8 cellular contexts compared by ENCODE assay signal in genomic region chr3:10437272-10437994, GRCh38.
A peak's percentile ranks its signal among the peaks of the same experiment; 100 is the strongest.
DNase-seq lines count a peak whose midpoint lies in the region; ATAC-seq and TF ChIP-seq lines count a peak whose summit lies in the region.

No MANE protein-coding gene starts in this region.

- H3K27ac Mint-ChIP-seq in CD4-positive, alpha-beta memory T cell, result peak overlapping the region in 6 of 7 donors; percentile 10 to 83 (median 75)
- H3K27ac Mint-ChIP-seq in stimulated activated effector memory CD8-positive, alpha-beta T cell treated with anti-CD3 and anti-CD28 coated beads, Interleukin-12 subunit alpha, Interleukin-12 subunit beta, amount 100 ng/mL, for 72 hours, result peak overlapping the region; percentile 79
- no peak overlapping the region for H3K27ac Mint-ChIP-seq in mesothelial cell of epicardium

- no peaks in the 10 kb centered on the region for H3K36me3 Mint-ChIP-seq in CD4-positive, alpha-beta memory T cell
- no peaks in the 10 kb centered on the region for H3K36me3 Mint-ChIP-seq in stimulated activated effector memory CD8-positive, alpha-beta T cell treated with anti-CD3 and anti-CD28 coated beads, Interleukin-12 subunit alpha, Interleukin-12 subunit beta, amount 100 ng/mL, for 72 hours
- no peaks in the 10 kb centered on the region for H3K36me3 Mint-ChIP-seq in mesothelial cell of epicardium

- CTCF ChIA-PET in CD4-positive, alpha-beta memory T cell (lab: Charles Lee; ENCODE audit: partially characterized antibody), result interaction anchor here (0.6 to 2.3 kb wide), 7 partner anchors 10 to 301 kb away, joined by 3 to 9 read pairs (median 3); no protein-coding TSS in a partner anchor

- peak overlapping the region in 6 of 8 donors; percentile 29 to 74 (median 46) for H3K4me3 Mint-ChIP-seq in CD4-positive, alpha-beta memory T cell
- peak overlapping the region; percentile 17 for H3K4me3 Mint-ChIP-seq in stimulated activated effector memory CD8-positive, alpha-beta T cell treated with anti-CD3 and anti-CD28 coated beads, Interleukin-12 subunit alpha, Interleukin-12 subunit beta, amount 100 ng/mL, for 72 hours
- H3K4me3 Mint-ChIP-seq in mesothelial cell of epicardium, result no peak overlapping the region

- H3K4me1 Mint-ChIP-seq in CD4-positive, alpha-beta memory T cell, result peaks cover 6 to 25% (median 21%) of the 10 kb centered on the region in 4 donors
- peaks cover 40% of the 10 kb centered on the region for H3K4me1 Mint-ChIP-seq in stimulated activated effector memory CD8-positive, alpha-beta T cell treated with anti-CD3 and anti-CD28 coated beads, Interleukin-12 subunit alpha, Interleukin-12 subunit beta, amount 100 ng/mL, for 72 hours
- H3K4me1 Mint-ChIP-seq in mesothelial cell of epicardium, result peaks cover 2% of the 10 kb centered on the region

- no peaks in the 10 kb centered on the region for H3K27me3 Mint-ChIP-seq in CD4-positive, alpha-beta memory T cell
- H3K27me3 Mint-ChIP-seq in mesothelial cell of epicardium (ENCODE audit: low read depth), result peaks cover 15% of the 10 kb centered on the region

- peak; percentile 29 to 66 (median 38) for DNase-seq in CD4-positive, alpha-beta memory T cell
- DNase-seq in activated CD8-positive, alpha-beta memory T cell treated with anti-CD3 and anti-CD28 coated beads, Interleukin-2, amount 50 U/mL, for 4 hours, result peak; percentile 74
- DNase-seq in iris pigment epithelial cell (ENCODE audit: low read depth) (peak; percentile 84), NCI-H345 treated with DMSO at 0.1 percent for 48 hours (lab: John Stamatoyannopoulos, UW; ENCODE audit: unreplicated experiment) (no peak), COLO829 (ENCODE audit: low spot score) (no peak), mesothelial cell of epicardium (ENCODE audit: low spot score in 2 of 2, unreplicated experiment in 2 of 2) (no peak)
- peak; percentile 62 to 86 for DNase-seq in stimulated activated effector memory CD8-positive, alpha-beta T cell treated with anti-CD3 and anti-CD28 coated beads, Interleukin-12 subunit alpha, Interleukin-12 subunit beta, amount 100 ng/mL, for 72 hours (ENCODE audit: low spot score in 2 of 2)

- POLR2A ChIA-PET in CD4-positive, alpha-beta memory T cell (lab: Charles Lee; ENCODE audit: partially characterized antibody), result interaction anchor here (0.6 to 1.9 kb wide), 7 partner anchors 10 to 116 kb away, joined by 3 to 15 read pairs (median 4); partner anchors contain the start of gene SEC13

- no peak overlapping the region for H3K27ac ChIP-seq in CD4-positive, alpha-beta memory T cell (ENCODE audit: low read depth, low read length)

- H3K27me3 ChIP-seq in CD4-positive, alpha-beta memory T cell (ENCODE audit: insufficient read depth, low read length), result no peaks in the 10 kb centered on the region

- TF ChIP-seq CTCF in mesothelial cell of epicardium (IDR thresholded peaks at IDR 0.05; ENCODE audit: unreplicated experiment), result no peak

- peaks cover 21% of the 10 kb centered on the region for H3K4me1 ChIP-seq in CD4-positive, alpha-beta memory T cell (ENCODE audit: insufficient read depth, low read length)

- peak; percentile 47 for ATAC-seq in HG03095 (IDR thresholded peaks at IDR 0.05; ENCODE audit: unreplicated experiment)
- peak; percentile 96 for ATAC-seq in stimulated activated effector memory CD8-positive, alpha-beta T cell treated with anti-CD3 and anti-CD28 coated beads, Interleukin-12 subunit alpha, Interleukin-12 subunit beta, amount 100 ng/mL, for 72 hours

- intact Hi-C loops in CD4-positive, alpha-beta memory T cell (cut with micrococcal nuclease), result loop anchor here (1.0 kb wide), 1 partner anchor 42 kb away; no protein-coding TSS in a partner anchor

- H3K9me3 Mint-ChIP-seq in CD4-positive, alpha-beta memory T cell, result no peaks in the 10 kb centered on the region
- H3K9me3 Mint-ChIP-seq in stimulated activated effector memory CD8-positive, alpha-beta T cell treated with anti-CD3 and anti-CD28 coated beads, Interleukin-12 subunit alpha, Interleukin-12 subunit beta, amount 100 ng/mL, for 72 hours, result no peaks in the 10 kb centered on the region
- no peaks in the 10 kb centered on the region for H3K9me3 Mint-ChIP-seq in mesothelial cell of epicardium

- H3K4me3 ChIP-seq in CD4-positive, alpha-beta memory T cell (ENCODE audit: low read length in 2 of 2), result no peak overlapping the region

- no peaks in the 10 kb centered on the region for H3K36me3 ChIP-seq in CD4-positive, alpha-beta memory T cell (ENCODE audit: insufficient read depth, low read length)

- no peaks in the 10 kb centered on the region for H3K9me3 ChIP-seq in CD4-positive, alpha-beta memory T cell (ENCODE audit: control insufficient read depth in 1 of 2, low read length in 2 of 2)

Comparison
In these comparisons a context has a peak if more than half of its experiments do, and no peak if none do; other contexts are left out.
1. DNase-seq: peak in CD4-positive, alpha-beta memory T cell (5 of 5), activated CD8-positive, alpha-beta memory T cell treated with anti-CD3 and anti-CD28 coated beads, Interleukin-2, amount 50 U/mL, for 4 hours (single experiment), iris pigment epithelial cell (single experiment) and stimulated activated effector memory CD8-positive, alpha-beta T cell treated with anti-CD3 and anti-CD28 coated beads, Interleukin-12 subunit alpha, Interleukin-12 subunit beta, amount 100 ng/mL, for 72 hours (2 of 2); none in NCI-H345 treated with DMSO at 0.1 percent for 48 hours (single experiment), COLO829 (single experiment) and mesothelial cell of epicardium (0 of 2).